In the genomic region with DNA sequence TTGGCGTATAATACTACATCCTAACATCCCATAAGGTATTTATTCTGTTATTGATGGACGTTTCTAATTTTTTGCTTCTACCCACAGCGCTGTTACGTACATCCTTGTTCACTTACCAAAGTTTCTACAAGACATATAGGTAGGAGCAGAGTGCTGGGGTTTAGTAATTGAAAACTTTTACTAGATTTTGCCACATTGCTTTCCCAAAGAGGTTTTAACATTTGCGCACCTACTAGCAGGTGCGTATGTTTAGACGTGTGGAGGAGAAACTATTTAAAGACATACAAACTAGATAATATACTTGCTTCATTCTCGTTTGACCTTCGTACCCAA, we compare ENCODE assay signal across 8 cellular contexts. TPM values are rescaled to one million over a fixed set of nuclear protein-coding genes. Genes with fewer than 3 reads are reported as not detected.
A peak's percentile ranks its signal among the peaks of the same experiment; 100 is the strongest.
DNase-seq lines count a peak whose midpoint lies in the region; ATAC-seq and TF ChIP-seq lines count a peak whose summit lies in the region.

No MANE protein-coding gene starts in this region.

- no peak for DNase-seq in MCF 10A (ENCODE audit: unreplicated experiment)
- DNase-seq in NCI-H187 treated with DMSO at 0.1 percent for 48 hours (lab: John Stamatoyannopoulos, UW): no peak
- no peak for DNase-seq in GM13977 (ENCODE audit: low spot score)
- no peak for DNase-seq in NCI-H446 treated with DMSO at 0.1 percent for 48 hours (lab: John Stamatoyannopoulos, UW)
- DNase-seq in superior temporal gyrus (ENCODE audit: extremely low spot score): no peak

- peaks cover 15 to 19% of the 10 kb centered on the region in 2 donors for H3K36me3 ChIP-seq in muscle layer of duodenum (ENCODE audit: control insufficient read depth in 1 of 2, insufficient read depth in 2 of 2, low read length in 2 of 2)

- peak overlapping the region; percentile 98 for H3K27ac ChIP-seq in muscle layer of duodenum (ENCODE audit: low read length)

- peaks cover 54% of the 10 kb centered on the region for H3K36me3 Mint-ChIP-seq in MCF 10A (ENCODE audit: insufficient read depth, unreplicated experiment)

- peaks cover 14 to 32% of the 10 kb centered on the region in 2 donors for H3K4me1 ChIP-seq in muscle layer of duodenum (ENCODE audit: control insufficient read depth in 1 of 2, insufficient read depth in 2 of 2, low read length in 2 of 2)

- no peaks in the 10 kb centered on the region for H3K27me3 ChIP-seq in muscle layer of duodenum (ENCODE audit: low read depth, low read length)

- ATAC-seq in GM18505 (IDR thresholded peaks at IDR 0.05; ENCODE audit: unreplicated experiment): peak; percentile 5
- peak; percentile 12 for ATAC-seq in HG03135 (IDR thresholded peaks at IDR 0.05; ENCODE audit: unreplicated experiment)

- TF ChIP-seq CTCF in MCF 10A (IDR thresholded peaks at IDR 0.05; ENCODE audit: unreplicated experiment) (no peak), GM13977 (IDR thresholded peaks at IDR 0.05; ENCODE audit: extremely low read depth, insufficient read depth, missing control alignments) (no peak)

- H3K9me3 Mint-ChIP-seq in MCF 10A (ENCODE audit: unreplicated experiment): no peaks in the 10 kb centered on the region

- TSS peak; percentile 88 for BruUV-seq in MCF 10A (replicated peaks; lab: Mats Ljungman, UMichigan)

- H3K4me3 ChIP-seq in muscle layer of duodenum (ENCODE audit: low read depth in 1 of 2, low read length in 2 of 2): peak overlapping the region; percentile 70 to 99

- no peaks in the 10 kb centered on the region for H3K9me3 ChIP-seq in muscle layer of duodenum (ENCODE audit: control insufficient read depth in 1 of 2, low read length in 2 of 2)

- TF ChIP-seq POLR2A in GM18505 (IDR thresholded peaks at IDR 0.05; ENCODE audit: borderline replicate concordance, extremely low read depth, insufficient read depth, insufficient read length): no peak

- H3K4me1 Mint-ChIP-seq in MCF 10A (ENCODE audit: insufficient read depth, unreplicated experiment): peaks cover 14% of the 10 kb centered on the region

- POLR2A ChIA-PET in MCF 10A (lab: Yijun Ruan, JAX): interaction anchor here (0.6 to 1.1 kb wide), 34 partner anchors 8 to 1045 kb away, joined by 3 to 13 read pairs (median 4); a partner anchor contains a TSS

- in situ Hi-C loops in GM13977 (cut with MboI; ENCODE audit: low pct_unique_long_range_greater_than_20kb, low sequenced_read_pairs, unreplicated experiment): no loop called here

- H3K4me3 Mint-ChIP-seq in MCF 10A (ENCODE audit: unreplicated experiment): peak overlapping the region; percentile 93

- no peaks in the 10 kb centered on the region for H3K27me3 Mint-ChIP-seq in MCF 10A (ENCODE audit: insufficient read depth, unreplicated experiment)

- intact Hi-C loops in MCF 10A (cut with micrococcal nuclease): loop anchor here (1.0 kb wide), 2 partner anchors 78 to 109 kb away; no protein-coding TSS in a partner anchor

- CTCF ChIA-PET in MCF 10A (lab: Yijun Ruan, JAX): no interaction called here

- H3K27ac Mint-ChIP-seq in MCF 10A (ENCODE audit: low read depth, unreplicated experiment): peak overlapping the region; percentile 99

RNA-seq across cellular contexts. Expression of a gene that starts 0.6 kb away (rescaled TPM):
- total RNA-seq in MCF 10A (2022): 1,293 and 1,479 TPM in 2 replicates

RNA-seq across cellular contexts. Expression of a gene that starts 19.8 kb away (rescaled TPM):
- 0.71 and 0.98 TPM in 2 replicates for total RNA-seq in MCF 10A (2022)
